In the genomic region with DNA sequence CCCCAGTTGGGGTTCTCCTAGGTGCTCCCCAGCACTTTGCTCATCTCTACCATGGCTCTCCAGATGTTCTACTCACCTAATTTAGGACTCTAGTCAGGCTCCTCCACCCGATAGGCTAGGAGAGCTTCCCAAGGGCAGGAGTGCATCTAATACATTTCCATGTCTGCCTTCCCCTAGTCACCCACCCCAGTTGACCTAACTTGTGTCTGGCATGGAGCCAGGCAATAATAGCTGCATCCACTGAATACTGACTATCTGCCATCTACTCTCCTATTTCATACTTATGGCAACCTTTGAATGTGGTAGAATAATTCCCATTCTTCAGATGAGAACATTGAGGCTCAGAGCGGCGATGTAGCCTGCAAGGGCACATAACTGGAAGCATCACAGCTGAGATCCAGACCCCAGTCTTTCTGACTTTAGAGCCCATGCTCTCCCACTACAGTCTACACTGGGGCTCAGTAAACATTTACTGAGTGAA, we compare ENCODE assay signal across 14 cellular contexts.
DNase-seq lines count a peak whose midpoint lies in the region; ATAC-seq and TF ChIP-seq lines count a peak whose summit lies in the region.
"Had no signal": no experiment of that assay in that cellular context is flagged by ENCODE, and none has a peak within 500 bp of the region (broad histone marks: within the 10 kb centered on the region; RNA-seq: fewer than 3 reads in every experiment).

No MANE protein-coding gene starts in this region.

- peak overlapping the region; percentile 12; the same call in 1 of the 2 replicates for H2BK120ac ChIP-seq in IMR-90 (ENCODE audit: low read depth, low read length)

- peak overlapping the region; percentile 42 for H3K27ac Mint-ChIP-seq in activated T-cell treated with anti-CD3 and anti-CD28 coated beads, Interleukin-2, amount 50 U/mL, for 24 hours
- peak overlapping the region; percentile 80 for H3K27ac Mint-ChIP-seq in activated naive CD8-positive, alpha-beta T cell treated with anti-CD3 and anti-CD28 coated beads, Interleukin-2, amount 50 U/mL, for 24 hours
- peak overlapping the region; percentile 69 for H3K27ac Mint-ChIP-seq in osteocyte (ENCODE audit: unreplicated experiment)
- H3K27ac Mint-ChIP-seq: nephron had no signal

- no peak overlapping the region for H2BK5ac ChIP-seq in IMR-90 (ENCODE audit: low read depth, low read length, poor library complexity, severe bottlenecking)

- no peaks in the 10 kb centered on the region for H3K27me3 Mint-ChIP-seq in activated T-cell treated with anti-CD3 and anti-CD28 coated beads, Interleukin-2, amount 50 U/mL, for 24 hours
- no peaks in the 10 kb centered on the region for H3K27me3 Mint-ChIP-seq in activated naive CD8-positive, alpha-beta T cell treated with anti-CD3 and anti-CD28 coated beads, Interleukin-2, amount 50 U/mL, for 24 hours
- H3K27me3 Mint-ChIP-seq in osteocyte (ENCODE audit: unreplicated experiment) = peaks cover 2% of the 10 kb centered on the region

- intact Hi-C loops in IMR-90 (cut with micrococcal nuclease) = no loop called here

- H4K5ac ChIP-seq in IMR-90 (ENCODE audit: low read depth, low read length) = no peak overlapping the region

- peaks cover 3% of the 10 kb centered on the region; the same call in 1 of the 2 replicates for H4K20me1 ChIP-seq in IMR-90 (ENCODE audit: insufficient read depth, low read length)

- TF ChIP-seq RAD21 in IMR-90 (IDR thresholded peaks at IDR 0.05; ENCODE audit: low read length) = no peak

- peak overlapping the region; percentile 47 for H2AK9ac ChIP-seq in IMR-90 (replicated peaks; ENCODE audit: low read depth, low read length, poor library complexity)

- no peaks in the 10 kb centered on the region for H3K27me3 ChIP-seq in IMR-90 (ENCODE audit: control insufficient read depth, insufficient read depth, low read length)

- H4K91ac ChIP-seq in IMR-90 (ENCODE audit: insufficient read depth, low read depth, low read length) = 0 out of 2 replicates have a peak overlapping the region, but pooled peaks have one; percentile 39

- dilution Hi-C loops in IMR-90 (cut with HindIII; ENCODE audit: low sequenced_read_pairs, unreplicated experiment) = no loop called here

- H3K23ac ChIP-seq in IMR-90 (ENCODE audit: low read depth, low read length) = no peak overlapping the region

- 80% methylated on average over 1 of the region's 3 CpGs; no CpG with 5 or more reads in 1 of the 2 experiments for WGBS in IMR-90 (ENCODE audit: extremely low coverage in 2 of 2, insufficient read length in 1 of 2), 2 experiments

- peaks cover 20% of the 10 kb centered on the region for H3K9me1 ChIP-seq in IMR-90 (ENCODE audit: insufficient read depth, low read length)

- H2BK20ac ChIP-seq in IMR-90 (ENCODE audit: low read depth, low read length) = peak overlapping the region; percentile 5; the same call in 1 of the 2 replicates

- H3K9me3 Mint-ChIP-seq in activated T-cell treated with anti-CD3 and anti-CD28 coated beads, Interleukin-2, amount 50 U/mL, for 24 hours = no peaks in the 10 kb centered on the region
- H3K9me3 Mint-ChIP-seq in activated naive CD8-positive, alpha-beta T cell treated with anti-CD3 and anti-CD28 coated beads, Interleukin-2, amount 50 U/mL, for 24 hours = no peaks in the 10 kb centered on the region
- H3K9me3 Mint-ChIP-seq in osteocyte (ENCODE audit: unreplicated experiment) = no peaks in the 10 kb centered on the region

- peaks cover 60% of the 10 kb centered on the region for H3K4me1 Mint-ChIP-seq in activated T-cell treated with anti-CD3 and anti-CD28 coated beads, Interleukin-2, amount 50 U/mL, for 24 hours (ENCODE audit: low read depth)
- peaks cover 63% of the 10 kb centered on the region for H3K4me1 Mint-ChIP-seq in activated naive CD8-positive, alpha-beta T cell treated with anti-CD3 and anti-CD28 coated beads, Interleukin-2, amount 50 U/mL, for 24 hours
- H3K4me1 Mint-ChIP-seq in osteocyte (ENCODE audit: unreplicated experiment) = peaks cover 22% of the 10 kb centered on the region
- H3K4me1 Mint-ChIP-seq: nephron had no signal

- H3K14ac ChIP-seq in IMR-90 (replicated peaks; ENCODE audit: low read depth, low read length) = peak overlapping the region; percentile 52; the same call in 1 of the 2 replicates

- no peak overlapping the region for H3K56ac ChIP-seq in IMR-90 (ENCODE audit: extremely low read depth, insufficient read depth, low read length)

- no peak overlapping the region for H3K18ac ChIP-seq in IMR-90 (ENCODE audit: low read depth, low read length)

- H3K27ac ChIP-seq in IMR-90 (ENCODE audit: insufficient read depth, low read length) = no peak overlapping the region
- H3K27ac ChIP-seq: lower lobe of right lung, VCaP had no signal

- no peak for TF ChIP-seq POLR2A in IMR-90 (IDR thresholded peaks at IDR 0.05; ENCODE audit: low read depth, low read length)

- peak overlapping the region; percentile 77 for H2AK5ac ChIP-seq in IMR-90 (ENCODE audit: low read depth, low read length)

- no peaks in the 10 kb centered on the region for H3K36me3 Mint-ChIP-seq in activated T-cell treated with anti-CD3 and anti-CD28 coated beads, Interleukin-2, amount 50 U/mL, for 24 hours (ENCODE audit: low read depth)
- no peaks in the 10 kb centered on the region for H3K36me3 Mint-ChIP-seq in activated naive CD8-positive, alpha-beta T cell treated with anti-CD3 and anti-CD28 coated beads, Interleukin-2, amount 50 U/mL, for 24 hours (ENCODE audit: low read depth)
- H3K36me3 Mint-ChIP-seq in osteocyte (ENCODE audit: unreplicated experiment) = no peaks in the 10 kb centered on the region

- H3K4me2 ChIP-seq in IMR-90 (ENCODE audit: low read depth, low read length) = no peak overlapping the region; the same call in 1 of the 2 replicates

- no peaks in the 10 kb centered on the region for H3K9me3 ChIP-seq in IMR-90 (ENCODE audit: control insufficient read depth, insufficient read depth, low read length)
- H3K9me3 ChIP-seq: lower lobe of right lung had no signal

- H4K8ac ChIP-seq in IMR-90 (ENCODE audit: low read depth in 2 of 2, low read length in 2 of 2) = no peak overlapping the region; a peak in 1 of 4 replicates

- H2AFZ ChIP-seq in IMR-90 (replicated peaks; ENCODE audit: low read length, poor library complexity) = peak overlapping the region; percentile 74

- no peak for ATAC-seq in IMR-90 (ENCODE audit: low read depth)
- ATAC-seq in activated naive CD8-positive, alpha-beta T cell treated with anti-CD3 and anti-CD28 coated beads, Interleukin-2, amount 50 U/mL, for 24 hours = no peak
- ATAC-seq in GM21723 (IDR thresholded peaks at IDR 0.05; ENCODE audit: unreplicated experiment) = no peak

- H2BK15ac ChIP-seq in IMR-90 (ENCODE audit: low read depth, low read length) = peak overlapping the region; percentile 63; the same call in 1 of the 3 replicates

- CTCF ChIA-PET in IMR-90 (lab: Yijun Ruan, JAX) = no interaction called here

- H3K4me3 ChIP-seq in IMR-90 (ENCODE audit: insufficient read depth, low read depth, low read length) = no peak overlapping the region
- H3K4me3 ChIP-seq: lower lobe of right lung had no signal

- peaks cover 15% of the 10 kb centered on the region for H3K4me1 ChIP-seq in IMR-90 (ENCODE audit: control insufficient read depth, insufficient read depth, low read length)

- H3K36me3 ChIP-seq in IMR-90 (ENCODE audit: control insufficient read depth, insufficient read depth, low read length) = no peaks in the 10 kb centered on the region
- H3K36me3 ChIP-seq: lower lobe of right lung had no signal

- peak overlapping the region; percentile 33 for H3K4ac ChIP-seq in IMR-90 (ENCODE audit: low read depth, low read length)

- DNase-seq in activated T-cell treated with anti-CD3 and anti-CD28 coated beads, Interleukin-2, amount 50 U/mL, for 24 hours = no peak
- DNase-seq in activated T-cell treated with anti-CD3 and anti-CD28 coated beads, Interleukin-2, amount 50 U/mL, for 48 hours = no peak
- DNase-seq in IMR-90 (no peak), osteocyte (ENCODE audit: extremely low spot score, unreplicated experiment) (no peak), islet precursor cell (no peak), dedifferentiated amniotic fluid mesenchymal stem cell (ENCODE audit: extremely low spot score) (no peak)
- no peak for DNase-seq in activated naive CD8-positive, alpha-beta T cell treated with anti-CD3 and anti-CD28 coated beads, Interleukin-2, amount 50 U/mL, for 24 hours
- DNase-seq: AML-193, KBM-7, NCI-H1417 had no signal

- no TSS peak for BruUV-seq in IMR-90 (replicated peaks; lab: Mats Ljungman, UMichigan)

- H3K4me3 Mint-ChIP-seq in activated T-cell treated with anti-CD3 and anti-CD28 coated beads, Interleukin-2, amount 50 U/mL, for 24 hours = no peak overlapping the region
- peak overlapping the region; percentile 12 for H3K4me3 Mint-ChIP-seq in activated naive CD8-positive, alpha-beta T cell treated with anti-CD3 and anti-CD28 coated beads, Interleukin-2, amount 50 U/mL, for 24 hours
- no peak overlapping the region for H3K4me3 Mint-ChIP-seq in osteocyte (ENCODE audit: unreplicated experiment)
- H3K4me3 Mint-ChIP-seq: nephron had no signal

- POLR2A ChIA-PET in IMR-90 (lab: Charles Lee; ENCODE audit: unreplicated experiment) = interaction anchor here (1.0 kb wide), 1 partner anchor 72 kb away, joined by 3 read pairs; the partner anchor contains the start of gene YWHAQ

- H3K9ac ChIP-seq in IMR-90 (ENCODE audit: low read depth, low read length) = no peak overlapping the region

- no peak for TF ChIP-seq CTCF in IMR-90 (conservative IDR thresholded peaks at IDR 0.05; ENCODE audit: low read depth, low read length)
- TF ChIP-seq CTCF in osteocyte (IDR thresholded peaks at IDR 0.05) = no peak

- in situ Hi-C loops in IMR-90 (cut with MboI; ENCODE audit: low sequenced_read_pairs) = no loop called here

- H3K79me1 ChIP-seq in IMR-90 (ENCODE audit: low read depth in 1 of 2, low read length in 2 of 2) = 0 out of 4 replicates have a peak, but pooled peaks cover 0 to 3% of the 10 kb centered on the region in 2 experiments

TF ChIP-seq in IMR-90, 13 proteins besides CTCF, POLR2A, EP300 and RAD21 (continues in another document):
- TF ChIP-seq RFX5 (IDR thresholded peaks at IDR 0.05; ENCODE audit: low read depth, low read length) (no peak), SMC3 (IDR thresholded peaks at IDR 0.05; ENCODE audit: low read depth, low read length) (no peak), CEBPB (IDR thresholded peaks at IDR 0.05; ENCODE audit: low read depth, low read length) (no peak), MAFK (IDR thresholded peaks at IDR 0.05; ENCODE audit: low read depth, low read length) (no peak)
- TF ChIP-seq, protein P1, sequence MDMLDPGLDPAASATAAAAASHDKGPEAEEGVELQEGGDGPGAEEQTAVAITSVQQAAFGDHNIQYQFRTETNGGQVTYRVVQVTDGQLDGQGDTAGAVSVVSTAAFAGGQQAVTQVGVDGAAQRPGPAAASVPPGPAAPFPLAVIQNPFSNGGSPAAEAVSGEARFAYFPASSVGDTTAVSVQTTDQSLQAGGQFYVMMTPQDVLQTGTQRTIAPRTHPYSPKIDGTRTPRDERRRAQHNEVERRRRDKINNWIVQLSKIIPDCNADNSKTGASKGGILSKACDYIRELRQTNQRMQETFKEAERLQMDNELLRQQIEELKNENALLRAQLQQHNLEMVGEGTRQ (IDR thresholded peaks at IDR 0.05; ENCODE audit: low read depth, low read length) = no peak
